In the genomic region with DNA sequence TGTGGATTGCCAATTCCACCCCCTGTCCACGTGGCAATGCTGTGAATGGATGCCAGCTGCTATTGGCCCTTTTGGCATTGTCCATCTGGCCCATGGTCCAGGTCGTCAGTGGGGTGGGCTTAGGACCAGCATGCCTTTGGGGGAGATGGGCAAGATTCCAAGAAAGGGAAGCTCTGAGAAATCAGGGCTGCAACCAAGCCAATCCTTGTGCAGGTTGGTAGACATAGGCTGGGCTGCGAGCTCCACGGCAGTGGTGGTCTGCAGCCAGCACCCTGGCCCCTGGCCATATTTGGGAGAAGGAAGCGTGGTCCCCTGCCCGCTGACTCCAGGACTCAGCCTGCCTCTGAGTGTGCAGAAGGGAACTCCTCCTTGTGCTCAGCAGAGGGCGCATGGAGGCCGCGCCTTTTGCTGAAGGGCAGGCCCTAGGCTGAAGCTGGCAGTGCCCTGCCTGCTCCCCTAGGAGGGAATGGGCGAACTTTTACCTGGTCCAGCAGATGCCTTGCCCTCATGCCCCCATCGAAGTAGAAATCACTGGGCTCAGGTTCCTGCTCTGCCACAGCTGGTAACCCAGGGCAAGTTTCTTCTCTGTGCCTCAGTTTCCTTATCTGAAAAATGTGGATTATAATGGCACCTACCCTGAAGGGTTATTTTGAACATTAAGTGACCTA, we compare ENCODE assay signal across 8 cellular contexts. TPM values are rescaled to one million over a fixed set of nuclear protein-coding genes. Genes with fewer than 3 reads are reported as not detected.
DNase-seq lines count a peak whose midpoint lies in the region; ATAC-seq, FAIRE-seq and TF ChIP-seq lines count a peak whose summit lies in the region.

No MANE protein-coding gene starts in this region.

- peak; percentile 53 for ATAC-seq in HG02981 (IDR thresholded peaks at IDR 0.05; ENCODE audit: unreplicated experiment)
- ATAC-seq in activated B cell treated with CpG ODN at 0.5 μM for 24 hours (ENCODE audit: low read depth), result peak; percentile 83
- ATAC-seq in right lobe of liver, result peak; percentile 76 to 83 (median 80)

- CTCF ChIA-PET in activated B cell treated with CpG ODN at 0.5 μM for 24 hours (lab: Charles Lee), result interaction anchor here (0.8 to 5.3 kb wide), 11 partner anchors 10 to 320 kb away, joined by 3 to 41 read pairs (median 5); partner anchors contain the start of gene EMX1

- no peak for TF ChIP-seq POLR2A in right lobe of liver (IDR thresholded peaks at IDR 0.05)

- H3K9me3 Mint-ChIP-seq in activated B cell treated with CpG ODN at 0.5 μM for 24 hours, result no peaks in the 10 kb centered on the region

- no peak overlapping the region for H3K27ac Mint-ChIP-seq in activated B cell treated with CpG ODN at 0.5 μM for 24 hours

- H3K4me3 ChIP-seq in colonic mucosa (no peak overlapping the region), right lobe of liver (no peak overlapping the region)

- POLR2A ChIA-PET in activated B cell treated with CpG ODN at 0.5 μM for 24 hours (lab: Charles Lee), result interaction anchor here (1.0 kb wide), 1 partner anchor 284 kb away, joined by 5 read pairs; no protein-coding TSS in a partner anchor

- DNase-seq in AG08396 (ENCODE audit: low spot score) (peak; percentile 87), GM18507 (ENCODE audit: extremely low spot score, insufficient read length, low read depth) (no peak), NCI-H2171 (lab: John Stamatoyannopoulos, UW) (peak; percentile 59), activated B cell treated with CpG ODN at 0.5 μM for 24 hours (no peak), colonic mucosa (peak; percentile 72), right lobe of liver (peak; percentile 74 to 84 (median 76))
- peak; percentile 36 for DNase-seq in stimulated activated CD8-positive, alpha-beta memory T cell treated with anti-CD3 and anti-CD28 coated beads, Interleukin-4, amount 100 ng/mL, for 24 hours (ENCODE audit: low read depth)

- intact Hi-C loops in activated B cell treated with CpG ODN at 0.5 μM for 24 hours (cut with micrococcal nuclease), result loop anchor here (1.0 to 5.0 kb wide), 7 partner anchors 42 to 320 kb away; partner anchors contain the start of gene SFXN5
- intact Hi-C loops in colonic mucosa (cut with DNase I), result loop anchor here (2.0 to 5.0 kb wide), 4 partner anchors 40 to 285 kb away; no protein-coding TSS in a partner anchor
- intact Hi-C loops in right lobe of liver (cut with DNase I), result loop anchor here (10.0 kb wide), 2 partner anchors 192 to 282 kb away; no protein-coding TSS in a partner anchor

- no peak for TF ChIP-seq CTCF in activated B cell treated with CpG ODN at 0.5 μM for 24 hours (IDR thresholded peaks at IDR 0.05)
- TF ChIP-seq CTCF in colonic mucosa (IDR thresholded peaks at IDR 0.05), result peak; percentile 73
- TF ChIP-seq CTCF in right lobe of liver (IDR thresholded peaks at IDR 0.05), result peak; percentile 64 to 82 (median 80)

- H3K9me3 ChIP-seq in colonic mucosa (no peaks in the 10 kb centered on the region), right lobe of liver (no peaks in the 10 kb centered on the region)

- H3K4me1 ChIP-seq in colonic mucosa (peaks cover 21% of the 10 kb centered on the region), right lobe of liver (peaks cover 0 to 22% (median 9%) of the 10 kb centered on the region in 4 donors)

- H3K4me3 Mint-ChIP-seq in activated B cell treated with CpG ODN at 0.5 μM for 24 hours, result no peak overlapping the region

- 4% methylated on average over 3 of the region's 11 CpGs for WGBS in right lobe of liver (ENCODE audit: insufficient coverage, low coverage, low lambda C conversion rate, missing lambda C conversion rate)

- H3K27ac ChIP-seq in colonic mucosa (no peak overlapping the region), right lobe of liver (no peak overlapping the region)

- H3K36me3 ChIP-seq in colonic mucosa (no peaks in the 10 kb centered on the region), right lobe of liver (peaks cover 0 to 14% (median 4%) of the 10 kb centered on the region in 4 donors)

- H3K4me1 Mint-ChIP-seq in activated B cell treated with CpG ODN at 0.5 μM for 24 hours, result peaks cover 7% of the 10 kb centered on the region

- H3K27me3 ChIP-seq in colonic mucosa (no peaks in the 10 kb centered on the region), right lobe of liver (no peaks in the 10 kb centered on the region)

- no peak overlapping the region for H3K9ac ChIP-seq in colonic mucosa (ENCODE audit: low read depth in 2 of 2, low read length in 2 of 2)

- peaks cover 59% of the 10 kb centered on the region for H3K27me3 Mint-ChIP-seq in activated B cell treated with CpG ODN at 0.5 μM for 24 hours

- H3K36me3 Mint-ChIP-seq in activated B cell treated with CpG ODN at 0.5 μM for 24 hours (ENCODE audit: low read depth), result no peaks in the 10 kb centered on the region

- FAIRE-seq in GM18507 (lab: Jason Lieb, UNC), result peak; percentile 65

RNA-seq across cellular contexts. Expression of gene SPR, which starts 5.4 kb away (rescaled TPM):
- 0.29 and 0.31 TPM in 2 replicates for total RNA-seq in activated B cell treated with CpG ODN at 0.5 μM for 24 hours
- total RNA-seq in colonic mucosa, result 100 to 1,000 TPM in 1 of 2 donors, 10 to 100 TPM in 1; 79.6 to 129 TPM
- total RNA-seq in right lobe of liver, result 10 to 100 TPM; 48.6 to 90.2 (median 68.5) TPM

RNA-seq across cellular contexts. Expression of gene EMX1, which starts 24.7 kb away (rescaled TPM):
- total RNA-seq in activated B cell treated with CpG ODN at 0.5 μM for 24 hours (0.22 TPM in 1 of 2 replicates, not detected in the other), colonic mucosa (1 to 10 TPM; 1.1 to 2.0 TPM), right lobe of liver (under 1 TPM in 3 of 6 experiments, not detected in 3; 0.25 to 0.49 (median 0.29) TPM)

Comparison
In these comparisons a context has a peak if more than half of its experiments do, and no peak if none do; other contexts are left out.
1. DNase-seq: peak in AG08396 (single experiment), NCI-H2171 (single experiment), colonic mucosa (single experiment), right lobe of liver (3 of 3) and stimulated activated CD8-positive, alpha-beta memory T cell treated with anti-CD3 and anti-CD28 coated beads, Interleukin-4, amount 100 ng/mL, for 24 hours (single experiment); none in GM18507 (single experiment) and activated B cell treated with CpG ODN at 0.5 μM for 24 hours (single experiment).
2. RNA of gene SPR, which starts 5.4 kb away (total RNA-seq): 79.6 to 129 TPM in colonic mucosa and 48.6 to 90.2 TPM in right lobe of liver; 0.29 to 0.31 TPM in activated B cell treated with CpG ODN at 0.5 μM for 24 hours; every median in the first group is over 10 times any median in the second.
3. Peak in every context shown above with its lines, with median percentiles within 50 percentile points of each other: ATAC-seq.